Comparison of ENCODE assay signal across 9 cellular contexts in genomic region chr6:26232306-26232949, GRCh38.
DNase-seq lines count a peak whose midpoint lies in the region; ATAC-seq and TF ChIP-seq lines count a peak whose summit lies in the region.
"Had no signal": no experiment of that assay in that cellular context is flagged by ENCODE, and none has a peak within 500 bp of the region (broad histone marks: within the 10 kb centered on the region; RNA-seq: fewer than 3 reads in every experiment).

No MANE protein-coding gene starts in this region.

- in situ Hi-C loops in G401 (cut with HindIII; ENCODE audit: low sequenced_read_pairs): no loop called here

- no peaks in the 10 kb centered on the region for H4K20me1 ChIP-seq in OCI-LY1 (ENCODE audit: insufficient read depth, low read length)

- H3K9ac ChIP-seq in OCI-LY1 (ENCODE audit: low read length) (peak overlapping the region; percentile 78; the same call in 1 of the 2 replicates), colonic mucosa (ENCODE audit: low read depth in 2 of 2, low read length in 2 of 2) (no peak overlapping the region)

- no peaks in the 10 kb centered on the region for H3K79me2 ChIP-seq in OCI-LY1 (ENCODE audit: insufficient read depth, low read length)

- H3K9me3 ChIP-seq in OCI-LY1 (ENCODE audit: low read length) (no peaks in the 10 kb centered on the region), colonic mucosa (no peaks in the 10 kb centered on the region), neutrophil (no peaks in the 10 kb centered on the region), lower lobe of right lung (no peaks in the 10 kb centered on the region)

- DNase-seq in GM12865 (ENCODE audit: low read depth) (no peak), colonic mucosa (no peak), lower lobe of right lung (no peak), SW480 (ENCODE audit: low spot score) (no peak), germinal center (ENCODE audit: low spot score) (no peak), G401 (ENCODE audit: low spot score) (no peak)
- DNase-seq: kidney glomerular epithelial cell had no signal

- H3K4me2 ChIP-seq in OCI-LY1 (ENCODE audit: low read length): peak overlapping the region; percentile 68

- H3F3A ChIP-seq in OCI-LY1 (ENCODE audit: insufficient read depth, low read length): no peaks in the 10 kb centered on the region

- intact Hi-C loops in colonic mucosa (cut with DNase I) (no loop called here), lower lobe of right lung (cut with DNase I) (no loop called here)

- H3K36me3 ChIP-seq in OCI-LY1 (ENCODE audit: insufficient read depth, low read length) (no peaks in the 10 kb centered on the region), colonic mucosa (no peaks in the 10 kb centered on the region), neutrophil (no peaks in the 10 kb centered on the region), lower lobe of right lung (no peaks in the 10 kb centered on the region)

- TF ChIP-seq CTCF in GM12865 (IDR thresholded peaks at IDR 0.05; ENCODE audit: insufficient read depth, low read depth, low read length, missing control alignments) (no peak), OCI-LY1 (IDR thresholded peaks at IDR 0.05; ENCODE audit: low read length) (no peak), colonic mucosa (IDR thresholded peaks at IDR 0.05) (no peak), neutrophil (IDR thresholded peaks at IDR 0.05) (no peak), lower lobe of right lung (IDR thresholded peaks at IDR 0.05) (no peak)

- peaks cover 45% of the 10 kb centered on the region for H3K4me1 ChIP-seq in OCI-LY1 (ENCODE audit: insufficient read depth, low read length, severe bottlenecking)
- H3K4me1 ChIP-seq in colonic mucosa: no peaks in the 10 kb centered on the region
- peaks cover 58 to 65% of the 10 kb centered on the region in 2 experiments for H3K4me1 ChIP-seq in neutrophil (ENCODE audit: control insufficient read depth in 1 of 2, insufficient read depth in 1 of 2, low read depth in 1 of 2, low read length in 1 of 2)
- H3K4me1 ChIP-seq in lower lobe of right lung: peaks cover 19% of the 10 kb centered on the region

- H2AFZ ChIP-seq in OCI-LY1 (ENCODE audit: low read length): no peak overlapping the region

- no peak for ATAC-seq in lower lobe of right lung

- peak overlapping the region; percentile 66 for H3K4me3 ChIP-seq in GM12865 (ENCODE audit: low read depth, low read length)
- H3K4me3 ChIP-seq in OCI-LY1 (ENCODE audit: low read depth, low read length, poor library complexity, severe bottlenecking): peak overlapping the region; percentile 63
- H3K4me3 ChIP-seq in colonic mucosa: no peak overlapping the region
- H3K4me3 ChIP-seq in neutrophil (ENCODE audit: low read depth in 1 of 2, low read length in 1 of 2): peak overlapping the region; percentile 62 to 70
- H3K4me3 ChIP-seq in lower lobe of right lung: no peak overlapping the region

- H3K27me3 ChIP-seq in OCI-LY1 (ENCODE audit: insufficient read depth, low read length) (no peaks in the 10 kb centered on the region), colonic mucosa (no peaks in the 10 kb centered on the region), neutrophil (no peaks in the 10 kb centered on the region), lower lobe of right lung (ENCODE audit: low read depth) (peaks cover 64% of the 10 kb centered on the region)

- no peaks in the 10 kb centered on the region for H3K9me2 ChIP-seq in OCI-LY1 (ENCODE audit: low read depth, low read length)

- peak overlapping the region; percentile 97 for H3K27ac ChIP-seq in OCI-LY1 (ENCODE audit: low read depth, low read length, poor library complexity, severe bottlenecking)
- H3K27ac ChIP-seq in colonic mucosa: peak overlapping the region; percentile 89
- H3K27ac ChIP-seq in neutrophil: peak overlapping the region; percentile 82
- H3K27ac ChIP-seq in lower lobe of right lung: no peak overlapping the region

Comparison
In these comparisons a context has a peak if more than half of its experiments do, and no peak if none do; other contexts are left out.
1. H3K4me3 ChIP-seq: peak in GM12865 (single experiment), OCI-LY1 (single experiment) and neutrophil (2 of 2); none in colonic mucosa (single experiment) and lower lobe of right lung (single experiment).